8 cellular contexts compared by ENCODE assay signal in the genomic region with DNA sequence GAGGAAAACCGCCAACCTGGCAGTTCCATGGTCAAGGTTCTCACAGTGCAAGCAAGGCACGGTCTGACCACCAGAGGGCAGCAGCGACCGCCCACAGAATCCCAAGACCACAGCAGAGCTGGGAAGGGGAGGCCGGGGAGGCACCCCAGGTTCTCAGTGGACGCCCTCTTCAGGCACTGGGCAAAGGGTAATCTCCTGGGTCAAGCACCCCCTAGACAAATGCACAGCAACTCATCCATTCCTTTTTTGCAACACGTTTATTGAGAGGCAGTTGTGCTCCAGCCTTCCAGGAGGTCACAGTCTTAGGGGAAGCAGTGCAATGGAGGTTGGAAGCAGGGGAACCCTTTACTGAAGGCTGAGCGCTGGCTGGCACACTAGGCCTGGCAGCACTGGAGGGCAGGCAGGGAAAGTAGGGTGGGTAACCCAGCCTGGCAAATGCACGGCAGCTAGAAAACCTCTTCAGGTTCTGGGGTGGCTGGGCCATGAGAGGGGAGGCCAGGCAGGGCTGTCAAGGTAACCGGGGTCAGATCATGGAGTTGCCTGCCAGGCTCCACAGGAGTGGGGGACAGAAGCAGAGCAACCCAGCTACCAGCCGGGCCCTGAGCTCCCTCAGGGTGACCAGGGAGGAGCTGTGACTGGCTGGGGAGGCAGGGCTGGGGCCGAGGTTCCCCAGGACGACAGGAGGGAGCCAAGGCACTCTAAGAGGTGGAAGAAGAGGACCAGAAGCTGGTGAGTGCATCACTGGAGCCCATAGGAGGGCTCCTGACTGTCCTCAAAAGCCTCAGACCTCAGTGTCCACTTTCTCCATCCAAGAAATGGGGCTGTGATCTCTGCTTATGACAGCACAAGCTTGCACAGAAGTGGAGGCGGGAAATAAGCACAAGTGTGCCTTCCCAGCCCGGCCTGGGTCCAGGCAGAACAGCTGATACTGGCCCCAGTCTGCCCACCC. TPM values are rescaled to one million over a fixed set of nuclear protein-coding genes. Genes with fewer than 3 reads are reported as not detected.
DNase-seq lines count a peak whose midpoint lies in the region; ATAC-seq, FAIRE-seq and TF ChIP-seq lines count a peak whose summit lies in the region.

No MANE protein-coding gene starts in this region.

- peak overlapping the region; percentile 54 for H3K4me3 ChIP-seq in astrocyte (ENCODE audit: insufficient read depth, low read depth, low read length)

- peaks cover 32% of the 10 kb centered on the region for H3K36me3 Mint-ChIP-seq in T-helper 2 cell treated with Interferon-gamma antibody and Interleukin-4, amounts not matched to agents 5 μg/mL and 100 μg/mL, for 36 hours (ENCODE audit: low read depth)
- peaks cover 5% of the 10 kb centered on the region for H3K36me3 Mint-ChIP-seq in astrocyte (ENCODE audit: low read depth, unreplicated experiment)

- peaks cover 55% of the 10 kb centered on the region for H3K4me1 ChIP-seq in astrocyte (ENCODE audit: insufficient read depth, low read length)

- peak overlapping the region; percentile 95 for H3K27ac Mint-ChIP-seq in T-helper 2 cell treated with Interferon-gamma antibody and Interleukin-4, amounts not matched to agents 5 μg/mL and 100 μg/mL, for 36 hours
- H3K27ac Mint-ChIP-seq in astrocyte (ENCODE audit: unreplicated experiment) = peak overlapping the region; percentile 99

- no peak overlapping the region for H2AFZ ChIP-seq in astrocyte (ENCODE audit: low read depth, low read length)

- peak overlapping the region; percentile 72 for H3K27ac ChIP-seq in astrocyte (ENCODE audit: low read depth, low read length)

- H3K36me3 ChIP-seq in astrocyte (ENCODE audit: insufficient read depth, low read length) = no peaks in the 10 kb centered on the region

- no peak for ATAC-seq in GM21717 (IDR thresholded peaks at IDR 0.05; ENCODE audit: unreplicated experiment)

- H3K4me3 Mint-ChIP-seq in T-helper 2 cell treated with Interferon-gamma antibody and Interleukin-4, amounts not matched to agents 5 μg/mL and 100 μg/mL, for 36 hours = peak overlapping the region; percentile 85
- H3K4me3 Mint-ChIP-seq in astrocyte (ENCODE audit: unreplicated experiment) = peak overlapping the region; percentile 80

- H3K27me3 Mint-ChIP-seq in T-helper 2 cell treated with Interferon-gamma antibody and Interleukin-4, amounts not matched to agents 5 μg/mL and 100 μg/mL, for 36 hours (ENCODE audit: low read depth) = no peaks in the 10 kb centered on the region
- no peaks in the 10 kb centered on the region for H3K27me3 Mint-ChIP-seq in astrocyte (ENCODE audit: low read depth, unreplicated experiment)

- DNase-seq in SIG-M5 treated with dmso at 0.1 percent for 504 hours (lab: John Stamatoyannopoulos, UW; ENCODE audit: unreplicated experiment) (peak; percentile 70), SIG-M5 (lab: John Stamatoyannopoulos, UW) (no peak), NAMALWA (ENCODE audit: low spot score) (peak; percentile 87), astrocyte (ENCODE audit: low read depth) (no peak), hepatic stellate cell (ENCODE audit: low spot score) (peak; percentile 85), retina (peak; percentile 94)
- peak; percentile 82 for DNase-seq in T-helper 2 cell treated with Interferon-gamma antibody and Interleukin-4, amounts not matched to agents 5 μg/mL and 100 μg/mL, for 36 hours (ENCODE audit: low spot score)

- peak overlapping the region; percentile 98 for H3K4me2 ChIP-seq in astrocyte (ENCODE audit: low read length)

- no peak for FAIRE-seq in astrocyte (lab: Jason Lieb, UNC)

- H3K9me3 Mint-ChIP-seq in T-helper 2 cell treated with Interferon-gamma antibody and Interleukin-4, amounts not matched to agents 5 μg/mL and 100 μg/mL, for 36 hours = no peaks in the 10 kb centered on the region
- no peaks in the 10 kb centered on the region for H3K9me3 Mint-ChIP-seq in astrocyte (ENCODE audit: unreplicated experiment)

- TF ChIP-seq CTCF in astrocyte (IDR thresholded peaks at IDR 0.05; ENCODE audit: insufficient read depth, low read depth, low read length) = peak; percentile 91

- no peaks in the 10 kb centered on the region for H3K27me3 ChIP-seq in astrocyte (ENCODE audit: insufficient read depth, low read length)

- peaks cover 27% of the 10 kb centered on the region for H4K20me1 ChIP-seq in astrocyte (ENCODE audit: insufficient read depth, low read length)

- peak overlapping the region; percentile 75 for H3K9ac ChIP-seq in astrocyte (ENCODE audit: low read length)

- H3K4me1 Mint-ChIP-seq in T-helper 2 cell treated with Interferon-gamma antibody and Interleukin-4, amounts not matched to agents 5 μg/mL and 100 μg/mL, for 36 hours (ENCODE audit: low read depth) = peaks cover 47% of the 10 kb centered on the region
- H3K4me1 Mint-ChIP-seq in astrocyte (ENCODE audit: low read depth, unreplicated experiment) = peaks cover 43% of the 10 kb centered on the region

- peaks cover 44% of the 10 kb centered on the region for H3K79me2 ChIP-seq in astrocyte (ENCODE audit: insufficient read depth, low read length)

- H3K9me3 ChIP-seq in astrocyte (ENCODE audit: insufficient read depth, low read depth, low read length) = no peaks in the 10 kb centered on the region

RNA-seq across cellular contexts. Expression of a gene that starts 1.8 kb away (rescaled TPM):
- 28.0 and 31.9 TPM in 2 replicates for total RNA-seq in astrocyte

RNA-seq across cellular contexts. Expression of a gene that starts 8.5 kb away (rescaled TPM):
- 20.9 and 24.0 TPM in 2 replicates for total RNA-seq in astrocyte

Comparison
In these comparisons a context has a peak if more than half of its experiments do, and no peak if none do; other contexts are left out.
1. DNase-seq: peak in SIG-M5 treated with dmso at 0.1 percent for 504 hours (single experiment), NAMALWA (single experiment), T-helper 2 cell treated with Interferon-gamma antibody and Interleukin-4, amounts not matched to agents 5 μg/mL and 100 μg/mL, for 36 hours (single experiment), hepatic stellate cell (single experiment) and retina (single experiment); none in SIG-M5 (single experiment) and astrocyte (single experiment).